Comparison of ENCODE assay signal across 12 cellular contexts in genomic region chr9:97958812-97959511, GRCh38. TPM values are rescaled to one million over a fixed set of nuclear protein-coding genes. Genes with fewer than 3 reads are reported as not detected.
DNase-seq lines count a peak whose midpoint lies in the region; ATAC-seq and TF ChIP-seq lines count a peak whose summit lies in the region.
"Had no signal": no experiment of that assay in that cellular context is flagged by ENCODE, and none has a peak within 500 bp of the region (broad histone marks: within the 10 kb centered on the region; RNA-seq: fewer than 3 reads in every experiment).

No MANE protein-coding gene starts in this region.

- H3F3A ChIP-seq in Loucy (ENCODE audit: low read depth): no peaks in the 10 kb centered on the region

- no peak overlapping the region for H3K4me2 ChIP-seq in Loucy (ENCODE audit: low read depth, low read length, poor library complexity, severe bottlenecking)

- H3K9me3 ChIP-seq in CD8-positive, alpha-beta memory T cell (ENCODE audit: low read length): no peaks in the 10 kb centered on the region
- H3K9me3 ChIP-seq in Loucy (ENCODE audit: insufficient read depth, low read depth, low read length) (no peaks in the 10 kb centered on the region), upper lobe of right lung (no peaks in the 10 kb centered on the region)
- H3K9me3 ChIP-seq: tibial artery had no signal

- no peaks in the 10 kb centered on the region for H3K4me1 Mint-ChIP-seq in CD8-positive, alpha-beta memory T cell
- peaks cover 6 to 8% of the 10 kb centered on the region in 2 donors for H3K4me1 Mint-ChIP-seq in natural killer cell treated with Interleukin-12 subunit alpha and Interleukin-12 subunit beta and Interleukin-15 and Interleukin-18, amount 100 ng/mL, for 72 hours (ENCODE audit: low read depth in 2 of 2)
- H3K4me1 Mint-ChIP-seq: central memory CD8-positive, alpha-beta T cell had no signal

- POLR2A ChIA-PET in CD8-positive, alpha-beta memory T cell (lab: Charles Lee): no interaction called here

- H3K4me3 ChIP-seq in CD8-positive, alpha-beta memory T cell (ENCODE audit: low read length): no peak overlapping the region
- H3K4me3 ChIP-seq in Loucy (ENCODE audit: low read length, poor library complexity, severe bottlenecking): no peak overlapping the region
- H3K4me3 ChIP-seq in cardiac fibroblast (replicated peaks in 1 of 2; ENCODE audit: low read depth in 2 of 2, low read length in 2 of 2): no peak overlapping the region
- H3K4me3 ChIP-seq in upper lobe of right lung: no peak overlapping the region
- H3K4me3 ChIP-seq: tibial artery had no signal

- no peaks in the 10 kb centered on the region for H3K4me1 ChIP-seq in CD8-positive, alpha-beta memory T cell (ENCODE audit: insufficient read depth, low read length)
- H3K4me1 ChIP-seq in Loucy (ENCODE audit: insufficient read depth, low read length, poor library complexity, severe bottlenecking): peaks cover 24% of the 10 kb centered on the region
- no peaks in the 10 kb centered on the region for H3K4me1 ChIP-seq in upper lobe of right lung
- H3K4me1 ChIP-seq: tibial artery had no signal

- no peaks in the 10 kb centered on the region for H4K20me1 ChIP-seq in Loucy (ENCODE audit: insufficient read depth, low read length, poor library complexity, severe bottlenecking)

- peak overlapping the region in 1 of 8 donors; percentile 51 for H3K27ac Mint-ChIP-seq in CD8-positive, alpha-beta memory T cell
- peak overlapping the region in 1 of 2 donors; percentile 48 for H3K27ac Mint-ChIP-seq in natural killer cell treated with Interleukin-12 subunit alpha and Interleukin-12 subunit beta and Interleukin-15 and Interleukin-18, amount 100 ng/mL, for 72 hours

- H3K36me3 Mint-ChIP-seq in CD8-positive, alpha-beta memory T cell: no peaks in the 10 kb centered on the region
- no peaks in the 10 kb centered on the region for H3K36me3 Mint-ChIP-seq in natural killer cell treated with Interleukin-12 subunit alpha and Interleukin-12 subunit beta and Interleukin-15 and Interleukin-18, amount 100 ng/mL, for 72 hours
- H3K36me3 Mint-ChIP-seq: naive thymus-derived CD4-positive, alpha-beta T cell had no signal

- H3K36me3 ChIP-seq in CD8-positive, alpha-beta memory T cell (ENCODE audit: insufficient read depth, low read length): no peaks in the 10 kb centered on the region
- H3K36me3 ChIP-seq in Loucy (ENCODE audit: insufficient read depth, low read length) (no peaks in the 10 kb centered on the region), upper lobe of right lung (no peaks in the 10 kb centered on the region)
- H3K36me3 ChIP-seq: tibial artery had no signal

- ATAC-seq in natural killer cell treated with Interleukin-12 subunit alpha and Interleukin-12 subunit beta and Interleukin-15 and Interleukin-18, amount 100 ng/mL, for 72 hours: peak; percentile 68 to 83
- no peak for ATAC-seq in GM18519 (IDR thresholded peaks at IDR 0.05; ENCODE audit: low FRiP score, unreplicated experiment)
- ATAC-seq in upper lobe of right lung: no peak
- ATAC-seq: naive thymus-derived CD4-positive, alpha-beta T cell had no signal

- intact Hi-C loops in upper lobe of right lung (cut with DNase I): no loop called here

- CTCF ChIA-PET in CD8-positive, alpha-beta memory T cell (lab: Charles Lee): interaction anchor here (1.3 to 3.3 kb wide), 4 partner anchors 16 to 76 kb away, joined by 3 to 25 read pairs (median 4); partner anchors contain the start of genes ANP32B and TRMO

- no peak overlapping the region for H3K9ac ChIP-seq in Loucy (ENCODE audit: low read depth, low read length, poor library complexity, severe bottlenecking)

- no peak for TF ChIP-seq CTCF in Loucy (conservative IDR thresholded peaks at IDR 0.05; ENCODE audit: low read length)
- no peak for TF ChIP-seq CTCF in cardiac fibroblast (IDR thresholded peaks at IDR 0.05; ENCODE audit: low read depth, low read length)
- no peak for TF ChIP-seq CTCF in upper lobe of right lung (IDR thresholded peaks at IDR 0.05)

- H3K4me3 Mint-ChIP-seq in CD8-positive, alpha-beta memory T cell: no peak overlapping the region
- peak overlapping the region; percentile 30 for H3K4me3 Mint-ChIP-seq in natural killer cell treated with Interleukin-12 subunit alpha and Interleukin-12 subunit beta and Interleukin-15 and Interleukin-18, amount 100 ng/mL, for 72 hours
- H3K4me3 Mint-ChIP-seq: central memory CD8-positive, alpha-beta T cell; naive thymus-derived CD4-positive, alpha-beta T cell had no signal

- H3K79me2 ChIP-seq in Loucy (ENCODE audit: insufficient read depth, low read length): no peaks in the 10 kb centered on the region

- H3K9me2 ChIP-seq in Loucy (replicated peaks; ENCODE audit: low read depth, low read length): no peaks in the 10 kb centered on the region

- H2AFZ ChIP-seq in Loucy (ENCODE audit: low read length): peak overlapping the region; percentile 14

- H3K9me3 Mint-ChIP-seq in CD8-positive, alpha-beta memory T cell: no peaks in the 10 kb centered on the region
- H3K9me3 Mint-ChIP-seq in natural killer cell treated with Interleukin-12 subunit alpha and Interleukin-12 subunit beta and Interleukin-15 and Interleukin-18, amount 100 ng/mL, for 72 hours: no peaks in the 10 kb centered on the region
- H3K9me3 Mint-ChIP-seq: central memory CD8-positive, alpha-beta T cell; naive thymus-derived CD4-positive, alpha-beta T cell had no signal

- no peaks in the 10 kb centered on the region for H3K27me3 ChIP-seq in CD8-positive, alpha-beta memory T cell (ENCODE audit: insufficient read depth, low read length, poor library complexity, severe bottlenecking)
- H3K27me3 ChIP-seq in Loucy (ENCODE audit: insufficient read depth, low read length, poor library complexity, severe bottlenecking): no peaks in the 10 kb centered on the region
- H3K27me3 ChIP-seq in upper lobe of right lung: no peaks in the 10 kb centered on the region

- peak overlapping the region; percentile 21 for H3K27ac ChIP-seq in CD8-positive, alpha-beta memory T cell (ENCODE audit: low read depth, low read length)
- H3K27ac ChIP-seq in upper lobe of right lung: no peak overlapping the region
- H3K27ac ChIP-seq: tibial artery had no signal

- peaks cover 0 to 4% of the 10 kb centered on the region in 2 donors for H3K27me3 Mint-ChIP-seq in CD8-positive, alpha-beta memory T cell
- H3K27me3 Mint-ChIP-seq in natural killer cell treated with Interleukin-12 subunit alpha and Interleukin-12 subunit beta and Interleukin-15 and Interleukin-18, amount 100 ng/mL, for 72 hours: peaks cover 1 to 3% of the 10 kb centered on the region in 2 donors

- no peak for DNase-seq in CD8-positive, alpha-beta memory T cell
- peak; percentile 8 to 49 for DNase-seq in cardiac fibroblast (ENCODE audit: low read depth in 2 of 2)
- no peak for DNase-seq in natural killer cell treated with Interleukin-12 subunit alpha and Interleukin-12 subunit beta and Interleukin-15 and Interleukin-18, amount 100 ng/mL, for 72 hours (ENCODE audit: low spot score)
- no peak for DNase-seq in upper lobe of right lung
- no peak for DNase-seq in GM19238 (ENCODE audit: insufficient read length, low spot score)
- DNase-seq in retina: no peak
- DNase-seq: kidney; naive thymus-derived CD4-positive, alpha-beta T cell; tibial artery had no signal

RNA-seq across cellular contexts. Expression of gene HEMGN, which starts 21.0 kb away (rescaled TPM):
- under 1 TPM; 0.31 to 0.66 TPM for total RNA-seq in CD8-positive, alpha-beta memory T cell
- polyA plus RNA-seq in CD8-positive, alpha-beta memory T cell: 2.8 TPM
- total RNA-seq in natural killer cell treated with Interleukin-12 subunit alpha and Interleukin-12 subunit beta and Interleukin-15 and Interleukin-18, amount 100 ng/mL, for 72 hours: not detected
- not detected for total RNA-seq in upper lobe of right lung

RNA-seq across cellular contexts. Expression of gene ANP32B, which starts 24.2 kb away (rescaled TPM):
- total RNA-seq in CD8-positive, alpha-beta memory T cell: 100 to 1,000 TPM; 331 to 341 TPM
- 91.0 TPM for polyA plus RNA-seq in CD8-positive, alpha-beta memory T cell
- total RNA-seq in natural killer cell treated with Interleukin-12 subunit alpha and Interleukin-12 subunit beta and Interleukin-15 and Interleukin-18, amount 100 ng/mL, for 72 hours: 100 to 1,000 TPM; 160 to 345 TPM
- total RNA-seq in upper lobe of right lung: 107 TPM

RNA-seq across cellular contexts. Expression of gene TRMO, which starts 36.7 kb away (rescaled TPM):
- 10 to 100 TPM; 19.1 to 19.2 TPM for total RNA-seq in CD8-positive, alpha-beta memory T cell
- polyA plus RNA-seq in CD8-positive, alpha-beta memory T cell: 19.6 TPM
- 10 to 100 TPM; 13.8 to 18.2 TPM for total RNA-seq in natural killer cell treated with Interleukin-12 subunit alpha and Interleukin-12 subunit beta and Interleukin-15 and Interleukin-18, amount 100 ng/mL, for 72 hours
- total RNA-seq in upper lobe of right lung: 17.3 TPM

Comparison
In these comparisons a context has a peak if more than half of its experiments do, and no peak if none do; other contexts are left out.
1. DNase-seq: peak in cardiac fibroblast (2 of 2); none in CD8-positive, alpha-beta memory T cell (0 of 5), natural killer cell treated with Interleukin-12 subunit alpha and Interleukin-12 subunit beta and Interleukin-15 and Interleukin-18, amount 100 ng/mL, for 72 hours (single experiment), upper lobe of right lung (single experiment), GM19238 (single experiment) and retina (single experiment).
2. ATAC-seq: peak in natural killer cell treated with Interleukin-12 subunit alpha and Interleukin-12 subunit beta and Interleukin-15 and Interleukin-18, amount 100 ng/mL, for 72 hours (2 of 2); none in GM18519 (single experiment) and upper lobe of right lung (single experiment).